10 cellular contexts compared by ENCODE assay signal in genomic region chr1:63674865-63675815, GRCh38.
DNase-seq lines count a peak whose midpoint lies in the region; ATAC-seq, FAIRE-seq and TF ChIP-seq lines count a peak whose summit lies in the region.
"Had no signal": no experiment of that assay in that cellular context is flagged by ENCODE, and none has a peak within 500 bp of the region (broad histone marks: within the 10 kb centered on the region; RNA-seq: fewer than 3 reads in every experiment).

No MANE protein-coding gene starts in this region.

- no peak overlapping the region for H4K8ac ChIP-seq in mesendoderm (ENCODE audit: low read depth, low read length)

- no peak overlapping the region for H3K23ac ChIP-seq in mesendoderm (ENCODE audit: low read length)

- H3K36me3 ChIP-seq in mammary epithelial cell (ENCODE audit: insufficient read depth, low read length) (no peaks in the 10 kb centered on the region), mesendoderm (ENCODE audit: control insufficient read depth, insufficient read depth, low read length) (no peaks in the 10 kb centered on the region)
- H3K36me3 ChIP-seq: neutrophil, Peyer's patch had no signal

- H3K56ac ChIP-seq in mesendoderm (ENCODE audit: low read length) = peak overlapping the region; percentile 18

- H4K5ac ChIP-seq in mesendoderm (ENCODE audit: low read length) = no peak overlapping the region

- no peaks in the 10 kb centered on the region for H3K9me3 Mint-ChIP-seq in effector memory CD8-positive, alpha-beta T cell

- H3K4me2 ChIP-seq in mammary epithelial cell (ENCODE audit: insufficient read depth, low read depth, low read length) (no peak overlapping the region), mesendoderm (ENCODE audit: low read length) (no peak overlapping the region)

- no TSS peak for BruUV-seq in mammary epithelial cell (replicated peaks; lab: Mats Ljungman, UMichigan)

- no peaks in the 10 kb centered on the region for H3K79me1 ChIP-seq in mesendoderm (ENCODE audit: low read length)

- no peaks in the 10 kb centered on the region for H4K20me1 ChIP-seq in mammary epithelial cell (ENCODE audit: insufficient read depth, low read length)

- H3K4me3 ChIP-seq in mammary epithelial cell (replicated peaks in 1 of 3; ENCODE audit: insufficient read depth in 1 of 3, low read depth in 2 of 3, low read length in 3 of 3) = no peak overlapping the region
- no peak overlapping the region for H3K4me3 ChIP-seq in mesendoderm (ENCODE audit: low read length)
- H3K4me3 ChIP-seq: Peyer's patch had no signal

- no peaks in the 10 kb centered on the region for H3K4me1 Mint-ChIP-seq in effector memory CD8-positive, alpha-beta T cell (ENCODE audit: low read depth in 2 of 2)
- H3K4me1 Mint-ChIP-seq: activated B cell treated with CpG ODN at 0.5 μM for 24 hours had no signal

- H3K9me3 ChIP-seq in mammary epithelial cell (replicated peaks; ENCODE audit: insufficient read depth, low read length) = peaks cover 8% of the 10 kb centered on the region
- H3K9me3 ChIP-seq: neutrophil, Peyer's patch had no signal

- TF ChIP-seq POLR2A in GM12891 (IDR thresholded peaks at IDR 0.05; ENCODE audit: low read depth, low read length) = no peak

- FAIRE-seq in urothelium cell line (lab: Jason Lieb, UNC) (peak; percentile 13), GM12891 (lab: Jason Lieb, UNC) (no peak)

- no peak overlapping the region for H2BK5ac ChIP-seq in mesendoderm (ENCODE audit: low read length)

- TF ChIP-seq CTCF in mammary epithelial cell (conservative IDR thresholded peaks at IDR 0.05 in 1 of 2, IDR thresholded peaks at IDR 0.05 in 1 of 2; ENCODE audit: extremely low read depth in 1 of 2, insufficient read depth in 1 of 2, low read depth in 1 of 2, low read length in 2 of 2) = no peak

- no peak overlapping the region for H2BK120ac ChIP-seq in mesendoderm (ENCODE audit: low read depth, low read length)

- dilution Hi-C loops in mammary epithelial cell (cut with HindIII; ENCODE audit: low sequenced_read_pairs) = no loop called here

- H3K27ac ChIP-seq in mammary epithelial cell (ENCODE audit: insufficient read depth, low read depth, low read length) (no peak overlapping the region), mesendoderm (ENCODE audit: low read depth, low read length) (no peak overlapping the region)
- H3K27ac ChIP-seq: neutrophil, Peyer's patch had no signal

- DNase-seq in NCI-H446 (lab: John Stamatoyannopoulos, UW) (peak; percentile 94 to 95), mammary epithelial cell (no peak), mesendoderm (no peak), urothelium cell line (ENCODE audit: low spot score) (no peak), GM12891 (ENCODE audit: insufficient read length, low spot score) (no peak)
- no peak for DNase-seq in effector memory CD8-positive, alpha-beta T cell
- no peak for DNase-seq in activated CD4-positive, CD25-positive, alpha-beta regulatory T cell treated with anti-CD3 and anti-CD28 coated beads, Interleukin-2, amount 50 U/mL, for 72 hours
- DNase-seq: activated B cell treated with CpG ODN at 0.5 μM for 24 hours had no signal

- H3K4me1 ChIP-seq in mammary epithelial cell (ENCODE audit: insufficient read depth, low read length) (peaks cover 5% of the 10 kb centered on the region), mesendoderm (ENCODE audit: control insufficient read depth, low read depth, low read length) (peaks cover 4% of the 10 kb centered on the region)
- H3K4me1 ChIP-seq: Peyer's patch had no signal

- H3K36me3 Mint-ChIP-seq in effector memory CD8-positive, alpha-beta T cell (ENCODE audit: insufficient read depth) = no peaks in the 10 kb centered on the region

- no peaks in the 10 kb centered on the region for H3K79me2 ChIP-seq in mammary epithelial cell (ENCODE audit: insufficient read depth, low read length)
- H3K79me2 ChIP-seq in mesendoderm (ENCODE audit: control insufficient read depth, insufficient read depth, low read length) = no peaks in the 10 kb centered on the region

- no peak overlapping the region for H3K27ac Mint-ChIP-seq in effector memory CD8-positive, alpha-beta T cell
- H3K27ac Mint-ChIP-seq: activated B cell treated with CpG ODN at 0.5 μM for 24 hours had no signal

- no peak overlapping the region for H2AK5ac ChIP-seq in mesendoderm (ENCODE audit: low read length)

- no peak overlapping the region for H3K18ac ChIP-seq in mesendoderm (ENCODE audit: low read length)

- H3K27me3 Mint-ChIP-seq in effector memory CD8-positive, alpha-beta T cell = peaks cover 5 to 9% of the 10 kb centered on the region in 2 donors

- no peak overlapping the region for H2BK15ac ChIP-seq in mesendoderm (replicated peaks; ENCODE audit: low read depth)

- H3K9ac ChIP-seq in mammary epithelial cell (ENCODE audit: insufficient read depth, low read length) = no peak overlapping the region
- H3K9ac ChIP-seq in mesendoderm (ENCODE audit: low read length) = no peak overlapping the region

- in situ Hi-C loops in mammary epithelial cell (cut with MboI; ENCODE audit: low sequenced_read_pairs in 2 of 2) = loop anchor here in 1 of 2 donors (10.0 kb wide), 1 partner anchor 470 kb away; no protein-coding TSS in a partner anchor

- peak overlapping the region; percentile 5 for H2AFZ ChIP-seq in mammary epithelial cell (ENCODE audit: low read depth, low read length)

- CTCF ChIA-PET in mammary epithelial cell (lab: Charles Lee; ENCODE audit: low non-redundant PET) = interaction anchor here (0.7 to 1.0 kb wide), 2 partner anchors 17 to 154 kb away, joined by 3 to 7 read pairs; no protein-coding TSS in a partner anchor

- no peak overlapping the region for H3K4me3 Mint-ChIP-seq in effector memory CD8-positive, alpha-beta T cell
- H3K4me3 Mint-ChIP-seq: activated B cell treated with CpG ODN at 0.5 μM for 24 hours had no signal

- intact Hi-C loops in mammary epithelial cell (cut with micrococcal nuclease) = loop anchor here (1.0 to 5.0 kb wide), 4 partner anchors 17 to 571 kb away; no protein-coding TSS in a partner anchor

- WGBS in mammary epithelial cell (ENCODE audit: low coverage, missing lambda C conversion rate) = 62% methylated on average over 14 of the region's 15 CpGs
- no CpG with 5 or more reads among the region's 15 CpGs for WGBS in mesendoderm (ENCODE audit: extremely low coverage, insufficient coverage, low lambda C conversion rate)

- no peak for ATAC-seq in effector memory CD8-positive, alpha-beta T cell (replicated peaks)

- H3K27me3 ChIP-seq in mammary epithelial cell (ENCODE audit: insufficient read depth, low read length) (no peaks in the 10 kb centered on the region), mesendoderm (ENCODE audit: insufficient read depth, low read length, poor library complexity) (no peaks in the 10 kb centered on the region)
- H3K27me3 ChIP-seq: neutrophil, Peyer's patch had no signal

- H3K4ac ChIP-seq in mesendoderm (ENCODE audit: low read depth, low read length) = no peak overlapping the region

TF ChIP-seq in GM12891, 5 proteins besides CTCF, POLR2A, EP300 and RAD21:
- no peak for TF ChIP-seq POLR2AphosphoS5 (IDR thresholded peaks at IDR 0.05; ENCODE audit: low read depth, low read length)
- TF ChIP-seq PAX5 (IDR thresholded peaks at IDR 0.05; ENCODE audit: insufficient read depth, low read length, severe bottlenecking) = no peak
- TF ChIP-seq POU2F2 (IDR thresholded peaks at IDR 0.05; ENCODE audit: low read depth, low read length) = no peak
- TF ChIP-seq TAF1 (IDR thresholded peaks at IDR 0.05; ENCODE audit: low read depth, low read length) = no peak
- no peak for TF ChIP-seq SPI1 (IDR thresholded peaks at IDR 0.05; ENCODE audit: low read depth, low read length)

Comparison
In these comparisons a context has a peak if more than half of its experiments do, and no peak if none do; other contexts are left out.
1. DNase-seq: peak in NCI-H446 (2 of 2); none in mammary epithelial cell (single experiment), mesendoderm (single experiment), urothelium cell line (single experiment), effector memory CD8-positive, alpha-beta T cell (0 of 3), GM12891 (single experiment) and activated CD4-positive, CD25-positive, alpha-beta regulatory T cell treated with anti-CD3 and anti-CD28 coated beads, Interleukin-2, amount 50 U/mL, for 72 hours (single experiment).